ENCODE assay signal across 28 cellular contexts in the genomic region with DNA sequence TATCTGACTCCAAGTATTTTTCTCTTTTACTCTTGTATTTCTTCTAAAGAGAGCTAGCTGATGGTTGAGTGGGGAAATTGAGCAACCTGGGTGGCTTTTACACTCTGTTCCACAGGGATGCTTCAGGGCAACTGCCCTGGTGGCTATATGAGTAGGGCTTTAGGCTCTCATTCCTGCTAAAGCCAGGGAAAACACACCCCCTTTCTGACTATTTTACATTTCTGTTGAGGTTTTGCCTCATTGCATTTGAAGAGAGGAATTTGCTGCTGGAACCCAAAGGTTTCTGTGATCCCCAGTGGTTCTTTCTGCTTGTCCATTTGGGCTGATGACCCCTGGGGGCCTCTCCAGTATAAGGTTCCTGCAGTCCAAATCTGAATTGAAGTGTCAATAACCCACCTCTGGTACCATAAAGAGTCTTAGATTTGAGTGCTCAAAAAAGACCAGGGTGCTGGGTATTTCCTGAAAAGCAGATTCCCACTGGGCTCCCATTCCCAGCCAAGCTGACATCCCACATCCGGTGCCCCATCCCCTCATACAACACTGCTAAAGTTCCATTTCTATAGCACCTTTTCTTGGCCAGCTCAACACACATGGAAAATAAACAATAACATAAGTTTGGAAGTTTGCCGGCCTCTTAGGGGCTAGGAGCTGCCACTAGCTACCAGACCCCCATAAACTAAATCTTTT. TPM values are rescaled to one million over a fixed set of nuclear protein-coding genes. Genes with fewer than 3 reads are reported as not detected.
"Had no signal": no experiment of that assay in that cellular context is flagged by ENCODE, and none has a peak within 500 bp of the region (broad histone marks: within the 10 kb centered on the region; RNA-seq: fewer than 3 reads in every experiment).

No MANE protein-coding gene starts in this region.

- H3K4me1 ChIP-seq: ascending aorta had no signal

- H3K36me3 ChIP-seq: WERI-Rb-1 had no signal

- H3K27ac ChIP-seq: ascending aorta, KMS-11, WERI-Rb-1 had no signal

- H3K4me1 Mint-ChIP-seq: brain; central memory CD8-positive, alpha-beta T cell had no signal

- H3K27ac Mint-ChIP-seq: activated CD8-positive, alpha-beta T cell treated with anti-CD3 and anti-CD28 coated beads, Interleukin-2, amount 10 ng/mL, durations not matched to agents 7 days and 5 days; brain had no signal

- H3K27me3 ChIP-seq: ascending aorta had no signal

- H3K9me3 Mint-ChIP-seq: central memory CD8-positive, alpha-beta T cell had no signal

- H3K4me3 Mint-ChIP-seq: activated CD8-positive, alpha-beta T cell treated with anti-CD3 and anti-CD28 coated beads, Interleukin-2, amount 10 ng/mL, durations not matched to agents 7 days and 5 days; brain; central memory CD8-positive, alpha-beta T cell had no signal

- H3K27me3 Mint-ChIP-seq: central memory CD8-positive, alpha-beta T cell had no signal

- DNase-seq: activated CD4-positive, alpha-beta T cell treated with anti-CD3 and anti-CD28 coated beads for 48 hours; activated CD4-positive, alpha-beta T cell treated with anti-CD3 and anti-CD28 coated beads, Interleukin-2, amount 50 U/mL, for 4 hours; activated CD4-positive, CD25-positive, alpha-beta regulatory T cell treated with anti-CD3 and anti-CD28 coated beads, Interleukin-2, amount 50 U/mL, for 72 hours; activated CD8-positive, alpha-beta memory T cell treated with anti-CD3 and anti-CD28 coated beads, Interleukin-2, amount 50 U/mL, for 48 hours; activated CD8-positive, alpha-beta T cell treated with anti-CD3 and anti-CD28 coated beads, Interleukin-2, amount 10 ng/mL, durations not matched to agents 7 days and 5 days; activated naive CD4-positive, alpha-beta T cell treated with anti-CD3 and anti-CD28 coated beads, Interleukin-2, amount 50 U/mL, for 16 hours; activated T-cell treated with anti-CD3 and anti-CD28 coated beads, Interleukin-2, amount 50 U/mL, for 1 hour; amniotic stem cell; NCI-H1092; NCI-H1417; NCI-H1694; NCI-H2029; NCI-H2107; NCI-H345; NCI-H510A; NCI-H526 treated with DMSO at 0.1 percent for 48 hours; NCI-H82; NK-92 treated with Interleukin-12 subunit alpha and Interleukin-12 subunit beta, amount 100 ng/mL, for 24 hours; PC-3; SHP77 treated with DMSO at 0.1 percent for 48 hours; SK-N-SH; T-helper 1 cell; WERI-Rb-1 had no signal

- H3K4me3 ChIP-seq: ascending aorta had no signal

- H3K9ac ChIP-seq: KMS-11, SK-N-SH had no signal

- H3K9me3 ChIP-seq: ascending aorta, SK-N-SH had no signal

- ATAC-seq: activated CD8-positive, alpha-beta T cell treated with anti-CD3 and anti-CD28 coated beads, Interleukin-2, amount 10 ng/mL, durations not matched to agents 7 days and 5 days; PC-3 had no signal

RNA-seq across cellular contexts. Expression of a gene that starts 59.5 kb away (rescaled TPM):
- total RNA-seq: activated CD8-positive, alpha-beta T cell treated with anti-CD3 and anti-CD28 coated beads, Interleukin-2, amount 10 ng/mL, durations not matched to agents 7 days and 5 days; PC-3; T-helper 2 cell treated with Interferon-gamma antibody and Interleukin-4, amounts not matched to agents 100 ng/mL and 5 ng/mL, for 36 hours had no signal
